ENCODE assay signal across 12 cellular contexts in the genomic region with DNA sequence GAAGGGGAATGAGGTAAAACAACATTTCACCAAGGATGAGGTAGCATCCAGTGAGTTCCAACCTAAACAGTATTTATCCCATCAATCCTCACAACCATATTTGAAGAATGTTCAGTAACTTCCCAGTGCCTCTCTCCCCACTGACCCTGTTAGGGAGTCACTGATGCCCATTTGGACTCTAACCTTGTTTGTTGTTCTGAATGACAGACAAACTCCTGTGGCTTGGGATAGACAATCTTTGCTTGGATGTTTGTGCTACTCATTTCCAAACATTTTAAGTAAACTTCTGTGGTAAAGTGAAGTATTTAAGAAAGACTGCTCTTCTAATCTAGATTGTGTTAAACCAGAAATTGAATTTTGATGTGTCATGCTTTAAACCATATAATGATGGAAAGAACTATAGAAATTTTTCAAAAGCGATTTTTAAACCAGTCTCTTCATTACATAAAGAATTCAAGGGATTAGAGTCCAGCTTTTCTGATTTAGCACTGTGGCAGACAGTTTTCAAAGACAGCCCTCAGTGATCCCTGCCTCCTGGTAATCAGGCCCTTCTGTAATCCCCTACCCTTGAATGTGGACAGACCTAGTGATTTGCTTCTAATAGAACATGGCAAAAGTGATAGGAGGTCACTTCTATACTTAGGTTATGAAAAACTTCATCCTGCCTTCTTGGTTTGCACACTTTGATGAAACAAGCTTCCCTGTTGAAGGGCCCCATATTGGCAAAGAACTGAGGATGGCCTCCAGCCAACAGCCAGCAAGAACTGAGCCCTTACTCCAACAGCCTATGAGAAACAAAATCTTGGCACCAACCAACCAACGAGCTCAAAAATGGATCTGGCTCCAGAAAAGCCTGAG.
DNase-seq lines count a peak whose midpoint lies in the region; ATAC-seq and TF ChIP-seq lines count a peak whose summit lies in the region.
"Had no signal": no experiment of that assay in that cellular context is flagged by ENCODE, and none has a peak within 500 bp of the region (broad histone marks: within the 10 kb centered on the region; RNA-seq: fewer than 3 reads in every experiment).

No MANE protein-coding gene starts in this region.

- H3K4me1 ChIP-seq in adipocyte (ENCODE audit: control insufficient read depth, insufficient read depth, low read length) (peaks cover 13% of the 10 kb centered on the region), fibroblast of lung (ENCODE audit: control insufficient read depth, extremely low read depth, insufficient read depth, low read length) (no peaks in the 10 kb centered on the region), transverse colon (peaks cover 0 to 5% (median 2%) of the 10 kb centered on the region in 4 donors), Caco-2 (no peaks in the 10 kb centered on the region)

- H3K36me3 ChIP-seq in adipocyte (ENCODE audit: control insufficient read depth, insufficient read depth, low read length, severe bottlenecking) = peaks cover 11% of the 10 kb centered on the region
- H3K36me3 ChIP-seq in fibroblast of lung (ENCODE audit: control insufficient read depth, insufficient read depth, low read length) = no peaks in the 10 kb centered on the region
- H3K36me3 ChIP-seq in transverse colon = no peaks in the 10 kb centered on the region
- no peaks in the 10 kb centered on the region for H3K36me3 ChIP-seq in Caco-2 (ENCODE audit: control insufficient read depth, insufficient read depth, low read length)

- no peaks in the 10 kb centered on the region for H3K27me3 Mint-ChIP-seq in mesothelial cell of epicardium (ENCODE audit: low read depth)
- no peaks in the 10 kb centered on the region for H3K27me3 Mint-ChIP-seq in Caco-2 (ENCODE audit: insufficient read depth, unreplicated experiment)
- H3K27me3 Mint-ChIP-seq: activated naive CD4-positive, alpha-beta T cell treated with anti-CD3 and anti-CD28 coated beads, Interleukin-2, amount 50 U/mL, for 24 hours had no signal

- H3K4me3 Mint-ChIP-seq in mesothelial cell of epicardium (no peak overlapping the region), Caco-2 (ENCODE audit: unreplicated experiment) (no peak overlapping the region)
- H3K4me3 Mint-ChIP-seq: activated naive CD4-positive, alpha-beta T cell treated with anti-CD3 and anti-CD28 coated beads, Interleukin-2, amount 50 U/mL, for 24 hours had no signal

- no peak for ATAC-seq in HG03097 (IDR thresholded peaks at IDR 0.05; ENCODE audit: low FRiP score, unreplicated experiment)

- WGBS in transverse colon (ENCODE audit: low coverage in 1 of 2), 2 donors = 43 to 48% methylated on average over 2 of the region's 2 CpGs

- H2AFZ ChIP-seq in fibroblast of lung (ENCODE audit: low read length) = no peak overlapping the region

- H3K36me3 Mint-ChIP-seq in mesothelial cell of epicardium (peaks cover 22% of the 10 kb centered on the region), Caco-2 (ENCODE audit: insufficient read depth, unreplicated experiment) (peaks cover 6% of the 10 kb centered on the region)
- H3K36me3 Mint-ChIP-seq: activated naive CD4-positive, alpha-beta T cell treated with anti-CD3 and anti-CD28 coated beads, Interleukin-2, amount 50 U/mL, for 24 hours had no signal

- DNase-seq in adipocyte (ENCODE audit: low read depth) (peak; percentile 61), fibroblast of lung (ENCODE audit: low read depth in 2 of 2) (peak; percentile 51 to 90), mesothelial cell of epicardium (ENCODE audit: low spot score in 2 of 2, unreplicated experiment in 2 of 2) (no peak), transverse colon (peak; percentile 15), Caco-2 (no peak)
- no peak for DNase-seq in activated CD8-positive, alpha-beta memory T cell treated with anti-CD3 and anti-CD28 coated beads, Interleukin-2, amount 50 U/mL, for 4 hours
- DNase-seq: Calu3, islet precursor cell, NCI-H1092, NCI-H774 had no signal

- TF ChIP-seq CTCF in fibroblast of lung (conservative IDR thresholded peaks at IDR 0.05 in 1 of 2, IDR thresholded peaks at IDR 0.05 in 1 of 2; ENCODE audit: low read depth in 1 of 2, low read length in 2 of 2) (no peak), mesothelial cell of epicardium (IDR thresholded peaks at IDR 0.05; ENCODE audit: unreplicated experiment) (no peak), transverse colon (IDR thresholded peaks at IDR 0.05) (no peak), Caco-2 (IDR thresholded peaks at IDR 0.05; ENCODE audit: insufficient read depth in 1 of 2, low read depth in 1 of 2, low read length in 1 of 2, severe bottlenecking in 1 of 2, unreplicated experiment in 1 of 2) (no peak)

- no TSS peak for BruUV-seq in Caco-2 (replicated peaks; lab: Mats Ljungman, UMichigan)

- no peaks in the 10 kb centered on the region for H3K79me2 ChIP-seq in fibroblast of lung (ENCODE audit: control insufficient read depth, insufficient read depth, low read length)

- no peak overlapping the region for H3K4me3 ChIP-seq in adipocyte (ENCODE audit: low read length)
- no peak overlapping the region for H3K4me3 ChIP-seq in fibroblast of lung (replicated peaks in 1 of 4; ENCODE audit: control extremely low read depth in 1 of 4, insufficient read depth in 1 of 4, low read depth in 3 of 4, low read length in 4 of 4)
- no peak overlapping the region for H3K4me3 ChIP-seq in transverse colon
- H3K4me3 ChIP-seq in Caco-2 (ENCODE audit: low read depth, low read length) = no peak overlapping the region

- H3K27me3 ChIP-seq in adipocyte (replicated peaks; ENCODE audit: control insufficient read depth, insufficient read depth, low read length) (no peaks in the 10 kb centered on the region), fibroblast of lung (ENCODE audit: control insufficient read depth, insufficient read depth, low read length) (no peaks in the 10 kb centered on the region), transverse colon (no peaks in the 10 kb centered on the region), Caco-2 (replicated peaks; ENCODE audit: control insufficient read depth, insufficient read depth, low read length) (no peaks in the 10 kb centered on the region)

- CTCF ChIA-PET in Caco-2 (lab: Charles Lee) = no interaction called here

- POLR2A ChIA-PET in Caco-2 (lab: Charles Lee) = no interaction called here

- H3K27ac Mint-ChIP-seq in mesothelial cell of epicardium (peak overlapping the region; percentile 24), Caco-2 (ENCODE audit: unreplicated experiment) (no peak overlapping the region)
- H3K27ac Mint-ChIP-seq: activated naive CD4-positive, alpha-beta T cell treated with anti-CD3 and anti-CD28 coated beads, Interleukin-2, amount 50 U/mL, for 24 hours had no signal

- H3K27ac ChIP-seq in fibroblast of lung (ENCODE audit: insufficient read depth, low read length) (no peak overlapping the region), transverse colon (peak overlapping the region in 2 of 4 donors; percentile 23 to 30)

- H3K9me3 ChIP-seq in adipocyte (ENCODE audit: control insufficient read depth, low read length) (no peaks in the 10 kb centered on the region), fibroblast of lung (ENCODE audit: control insufficient read depth, insufficient read depth, low read depth, low read length) (no peaks in the 10 kb centered on the region), transverse colon (no peaks in the 10 kb centered on the region), Caco-2 (no peaks in the 10 kb centered on the region)

- H3K4me2 ChIP-seq in fibroblast of lung (ENCODE audit: extremely low read depth, insufficient read depth, low read length) = no peak overlapping the region

- in situ Hi-C loops in transverse colon (cut with MboI; ENCODE audit: low pct_ligation_motif_present in 1 of 4, low pct_unique_long_range_greater_than_20kb in 1 of 4, low sequenced_read_pairs in 3 of 4) = no loop called here

- no peaks in the 10 kb centered on the region for H4K20me1 ChIP-seq in fibroblast of lung (ENCODE audit: control insufficient read depth, extremely low read depth, insufficient read depth, low read length)

- no peaks in the 10 kb centered on the region for H3K9me3 Mint-ChIP-seq in mesothelial cell of epicardium
- H3K9me3 Mint-ChIP-seq in Caco-2 (ENCODE audit: unreplicated experiment) = no peaks in the 10 kb centered on the region
- H3K9me3 Mint-ChIP-seq: activated naive CD4-positive, alpha-beta T cell treated with anti-CD3 and anti-CD28 coated beads, Interleukin-2, amount 50 U/mL, for 24 hours had no signal

- TF ChIP-seq EP300 in transverse colon (IDR thresholded peaks at IDR 0.05; ENCODE audit: low read depth) = no peak

- H3K9ac ChIP-seq in adipocyte (ENCODE audit: low read length) (no peak overlapping the region), fibroblast of lung (ENCODE audit: insufficient read depth, low read length) (no peak overlapping the region)

- TF ChIP-seq POLR2A in transverse colon (IDR thresholded peaks at IDR 0.05) = no peak

- intact Hi-C loops in transverse colon (cut with DNase I; ENCODE audit: low total_unique reads) = no loop called here
- intact Hi-C loops in Caco-2 (cut with micrococcal nuclease; ENCODE audit: unreplicated experiment) = no loop called here

- H3K4me1 Mint-ChIP-seq in mesothelial cell of epicardium = peaks cover 18% of the 10 kb centered on the region
- H3K4me1 Mint-ChIP-seq in Caco-2 (ENCODE audit: low read depth, unreplicated experiment) = no peaks in the 10 kb centered on the region
- H3K4me1 Mint-ChIP-seq: activated naive CD4-positive, alpha-beta T cell treated with anti-CD3 and anti-CD28 coated beads, Interleukin-2, amount 50 U/mL, for 24 hours had no signal

Comparison
In these comparisons a context has a peak if more than half of its experiments do, and no peak if none do; other contexts are left out.
1. DNase-seq: peak in adipocyte (single experiment), fibroblast of lung (2 of 2) and transverse colon (single experiment); none in mesothelial cell of epicardium (0 of 2), activated CD8-positive, alpha-beta memory T cell treated with anti-CD3 and anti-CD28 coated beads, Interleukin-2, amount 50 U/mL, for 4 hours (single experiment) and Caco-2 (0 of 2).